In the genomic region with DNA sequence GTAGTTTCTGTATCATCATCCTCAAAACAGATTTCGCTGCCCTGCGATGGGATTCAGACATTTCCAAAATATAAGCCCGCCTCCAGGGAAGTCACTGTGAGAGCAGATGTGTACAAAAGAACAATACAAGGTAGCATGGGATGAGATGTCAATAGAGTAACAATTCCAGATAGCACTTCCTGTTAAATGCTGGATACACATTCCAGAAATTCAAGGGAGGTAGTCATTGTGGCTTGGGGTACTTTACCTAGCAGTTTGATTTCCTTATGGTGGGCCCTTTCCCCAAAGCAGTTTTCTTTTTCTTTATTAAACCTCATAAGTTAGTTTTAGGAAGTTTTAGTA, we compare ENCODE assay signal across 8 cellular contexts. TPM values are rescaled to one million over a fixed set of nuclear protein-coding genes. Genes with fewer than 3 reads are reported as not detected.
DNase-seq lines count a peak whose midpoint lies in the region; ATAC-seq and TF ChIP-seq lines count a peak whose summit lies in the region.

No MANE protein-coding gene starts in this region.

- H3K27me3 ChIP-seq in CD8-positive, alpha-beta memory T cell (ENCODE audit: insufficient read depth, low read length, poor library complexity, severe bottlenecking), result no peaks in the 10 kb centered on the region
- H3K27me3 ChIP-seq in gastroesophageal sphincter, result no peaks in the 10 kb centered on the region
- H3K27me3 ChIP-seq in psoas muscle (ENCODE audit: insufficient read depth in 3 of 3, low read length in 2 of 3), result no peaks in the 10 kb centered on the region
- peaks cover 0 to 21% (median 5%) of the 10 kb centered on the region in 7 donors for H3K27me3 ChIP-seq in spleen (replicated peaks in 1 of 7)

- peaks cover 9 to 16% (median 12%) of the 10 kb centered on the region in 3 donors for H3K4me1 Mint-ChIP-seq in CD8-positive, alpha-beta memory T cell

- ATAC-seq in gastroesophageal sphincter (no peak), psoas muscle (no peak), HG02840 (IDR thresholded peaks at IDR 0.05; ENCODE audit: low FRiP score, unreplicated experiment) (no peak), sciatic nerve (no peak)

- H3K27ac Mint-ChIP-seq in CD8-positive, alpha-beta memory T cell, result no peak overlapping the region

- POLR2A ChIA-PET in CD8-positive, alpha-beta memory T cell (lab: Charles Lee), result no interaction called here

- TF ChIP-seq EP300 in gastroesophageal sphincter (IDR thresholded peaks at IDR 0.05), result no peak

- CTCF ChIA-PET in CD8-positive, alpha-beta memory T cell (lab: Charles Lee), result no interaction called here

- H3K27me3 Mint-ChIP-seq in CD8-positive, alpha-beta memory T cell, result peaks cover 28 to 43% of the 10 kb centered on the region in 2 donors

- WGBS in gastroesophageal sphincter (ENCODE audit: low coverage in 1 of 2), 2 donors, result 15 to 22% methylated on average over 3 of the region's 3 CpGs
- 35 to 42% (median 40%) methylated on average over 3 of the region's 3 CpGs for WGBS in psoas muscle, 3 donors
- WGBS in spleen, 5 donors, result 66 to 88% (median 79%) methylated on average over 3 of the region's 3 CpGs

- H3K4me1 ChIP-seq in CD8-positive, alpha-beta memory T cell (ENCODE audit: insufficient read depth, low read length), result no peaks in the 10 kb centered on the region
- H3K4me1 ChIP-seq in gastroesophageal sphincter (peaks cover 0 to 66% (median 21%) of the 10 kb centered on the region in 3 donors), psoas muscle (peaks cover 57% of the 10 kb centered on the region), spleen (peaks cover 0 to 56% (median 29%) of the 10 kb centered on the region in 6 donors)

- H3K9me3 Mint-ChIP-seq in CD8-positive, alpha-beta memory T cell, result peaks cover 0 to 3% (median 1%) of the 10 kb centered on the region in 5 donors

- H3K9me3 ChIP-seq in CD8-positive, alpha-beta memory T cell (ENCODE audit: low read length), result no peaks in the 10 kb centered on the region
- H3K9me3 ChIP-seq in gastroesophageal sphincter, result no peaks in the 10 kb centered on the region
- H3K9me3 ChIP-seq in psoas muscle, result no peaks in the 10 kb centered on the region
- H3K9me3 ChIP-seq in spleen, result no peaks in the 10 kb centered on the region

- no peaks in the 10 kb centered on the region for H3K36me3 ChIP-seq in CD8-positive, alpha-beta memory T cell (ENCODE audit: insufficient read depth, low read length)
- H3K36me3 ChIP-seq in gastroesophageal sphincter, result peaks cover 0 to 5% of the 10 kb centered on the region in 2 donors
- H3K36me3 ChIP-seq in psoas muscle (ENCODE audit: insufficient read depth in 1 of 2, low read depth in 1 of 2), result no peaks in the 10 kb centered on the region
- H3K36me3 ChIP-seq in spleen, result peaks cover 0 to 8% (median 0%) of the 10 kb centered on the region in 6 donors

- no peak for TF ChIP-seq CTCF in WI38 (IDR thresholded peaks at IDR 0.05; ENCODE audit: low read depth, low read length)
- no peak for TF ChIP-seq CTCF in gastroesophageal sphincter (IDR thresholded peaks at IDR 0.05)
- TF ChIP-seq CTCF in psoas muscle (IDR thresholded peaks at IDR 0.05), result no peak
- TF ChIP-seq CTCF in spleen (IDR thresholded peaks at IDR 0.05 in 8 of 11, conservative IDR thresholded peaks at IDR 0.05 in 3 of 11), result no peak

- no peak for DNase-seq in CD8-positive, alpha-beta memory T cell
- DNase-seq in psoas muscle, result no peak
- DNase-seq in NCI-H1417 treated with DMSO at 0.1 percent for 48 hours (lab: John Stamatoyannopoulos, UW), result no peak
- DNase-seq in spleen, result no peak
- no peak for DNase-seq in sciatic nerve (ENCODE audit: low spot score)

- intact Hi-C loops in psoas muscle (cut with DNase I) (loop anchor here (5.0 to 10.0 kb wide), 3 partner anchors 33 to 150 kb away; no protein-coding TSS in a partner anchor), spleen (cut with DNase I; ENCODE audit: low total_unique reads) (no loop called here), sciatic nerve (cut with DNase I) (loop anchor here (10.0 kb wide), 1 partner anchor 130 kb away; no protein-coding TSS in a partner anchor)

- no peak overlapping the region for H3K4me3 Mint-ChIP-seq in CD8-positive, alpha-beta memory T cell

- H3K36me3 Mint-ChIP-seq in CD8-positive, alpha-beta memory T cell, result peaks cover 0 to 2% (median 0%) of the 10 kb centered on the region in 3 donors

- no peak overlapping the region for H3K4me3 ChIP-seq in CD8-positive, alpha-beta memory T cell (ENCODE audit: low read length)
- peak overlapping the region; percentile 63 for H3K4me3 ChIP-seq in WI38 (ENCODE audit: low read depth, low read length)
- H3K4me3 ChIP-seq in gastroesophageal sphincter, result peak overlapping the region; percentile 93 to 94
- peak overlapping the region; percentile 85 for H3K4me3 ChIP-seq in psoas muscle
- peak overlapping the region in 3 of 8 donors; percentile 64 to 83 (median 67) for H3K4me3 ChIP-seq in spleen

- H3K27ac ChIP-seq in CD8-positive, alpha-beta memory T cell (ENCODE audit: low read depth, low read length), result peak overlapping the region; percentile 69
- peak overlapping the region; percentile 93 to 97 (median 97) for H3K27ac ChIP-seq in gastroesophageal sphincter
- peak overlapping the region; percentile 96 for H3K27ac ChIP-seq in psoas muscle
- peak overlapping the region in 3 of 8 donors; percentile 87 to 91 (median 87) for H3K27ac ChIP-seq in spleen

- no peak for TF ChIP-seq POLR2A in gastroesophageal sphincter (IDR thresholded peaks at IDR 0.05)
- TF ChIP-seq POLR2A in spleen (IDR thresholded peaks at IDR 0.05), result no peak

RNA-seq across cellular contexts. Expression of gene RNF217, which starts 2.5 kb away (rescaled TPM):
- under 1 TPM in 1 of 2 experiments, not detected in 1; 0.13 TPM for total RNA-seq in CD8-positive, alpha-beta memory T cell
- not detected for polyA plus RNA-seq in CD8-positive, alpha-beta memory T cell
- total RNA-seq in gastroesophageal sphincter (10 to 100 TPM; 26.2 to 32.2 (median 28.8) TPM), psoas muscle (10 to 100 TPM; 11.5 to 22.5 (median 15.5) TPM), spleen (10 to 100 TPM in 5 of 7 donors, 1 to 10 TPM in 2; 8.6 to 17.1 (median 11.8) TPM), sciatic nerve (43.5 TPM)
- polyA plus RNA-seq in psoas muscle (1 to 10 TPM; 2.3 to 7.6 (median 2.9) TPM), spleen (1 to 10 TPM in 1 of 3 donors, under 1 TPM in 2; 0.89 to 1.5 (median 0.99) TPM)

Comparison
In these comparisons a context has a peak if more than half of its experiments do, and no peak if none do; other contexts are left out.
1. RNA of gene RNF217, which starts 2.5 kb away (total RNA-seq): 43.5 TPM in sciatic nerve (single experiment), 26.2 to 32.2 TPM in gastroesophageal sphincter, 11.5 to 22.5 TPM in psoas muscle and 8.6 to 17.1 TPM in spleen; 0.13 TPM in CD8-positive, alpha-beta memory T cell; every median in the first group is over 4 times any median in the second.